In genomic region chr7:72493850-72494661, GRCh38 we compare ENCODE assay signal across 8 cellular contexts.
A peak's percentile ranks its signal among the peaks of the same experiment; 100 is the strongest.
DNase-seq lines count a peak whose midpoint lies in the region; ATAC-seq and TF ChIP-seq lines count a peak whose summit lies in the region.

No MANE protein-coding gene starts in this region.

- no peaks in the 10 kb centered on the region for H4K20me1 ChIP-seq in smooth muscle cell (ENCODE audit: low read depth)

- intact Hi-C loops in adrenal gland (cut with DNase I) (no loop called here), right cardiac atrium (cut with DNase I) (loop anchor here in 1 of 4 donors (10.0 kb wide), 1 partner anchor 739 kb away; no protein-coding TSS in a partner anchor)

- H3F3A ChIP-seq in smooth muscle cell (ENCODE audit: low read depth) = no peaks in the 10 kb centered on the region

- H2AFZ ChIP-seq in smooth muscle cell (ENCODE audit: low read depth) = no peak overlapping the region

- ATAC-seq in RWPE2 (ENCODE audit: low read depth) = peak; percentile 52; the same call in 1 of the 3 replicates
- ATAC-seq in right cardiac atrium = no peak

- TF ChIP-seq POLR2A in adrenal gland (IDR thresholded peaks at IDR 0.05) = no peak

- H3K4me1 ChIP-seq in RWPE2 (ENCODE audit: insufficient read depth, poor library complexity, severe bottlenecking) (no peaks in the 10 kb centered on the region), adrenal gland (replicated peaks in 1 of 2) (no peaks in the 10 kb centered on the region), right cardiac atrium (ENCODE audit: control insufficient read depth, insufficient read depth, low read length) (no peaks in the 10 kb centered on the region), smooth muscle cell (ENCODE audit: low read depth) (no peaks in the 10 kb centered on the region)

- no peak overlapping the region for H3K4me3 ChIP-seq in Jurkat, Clone E6-1 (ENCODE audit: low read length)
- H3K4me3 ChIP-seq in RWPE2 (ENCODE audit: severe bottlenecking) (no peak overlapping the region), adrenal gland (no peak overlapping the region), right cardiac atrium (ENCODE audit: low read length) (no peak overlapping the region), smooth muscle cell (no peak overlapping the region)

- DNase-seq in NCI-H1417 (lab: John Stamatoyannopoulos, UW) = peak; percentile 14 to 85 (median 68)
- no peak for DNase-seq in NCI-H1417 treated with DMSO at 0.1 percent for 48 hours (lab: John Stamatoyannopoulos, UW)
- peak; percentile 59 for DNase-seq in Jurkat, Clone E6-1 (ENCODE audit: low read depth, low spot score)
- no peak for DNase-seq in RWPE2 (ENCODE audit: low spot score)
- peak; percentile 65 to 88 (median 76) for DNase-seq in adrenal gland
- peak; percentile 41 to 68 (median 63) for DNase-seq in right cardiac atrium
- DNase-seq in smooth muscle cell (lab: John Stamatoyannopoulos, UW; ENCODE audit: unreplicated experiment) = peak; percentile 17
- DNase-seq in GOT3 (lab: John Stamatoyannopoulos, UW) = no peak

- peak; percentile 79 for TF ChIP-seq CTCF in RWPE2 (IDR thresholded peaks at IDR 0.05; ENCODE audit: poor library complexity, severe bottlenecking)
- TF ChIP-seq CTCF in adrenal gland (IDR thresholded peaks at IDR 0.05) = peak; percentile 55 to 67 (median 62)
- TF ChIP-seq CTCF in smooth muscle cell (IDR thresholded peaks at IDR 0.05; ENCODE audit: borderline replicate concordance, insufficient read depth, poor library complexity, severe bottlenecking) = peak; percentile 74

- no peaks in the 10 kb centered on the region for H3K36me3 ChIP-seq in RWPE2 (ENCODE audit: low read depth)
- H3K36me3 ChIP-seq in adrenal gland (replicated peaks in 1 of 2) = no peaks in the 10 kb centered on the region
- no peaks in the 10 kb centered on the region for H3K36me3 ChIP-seq in smooth muscle cell (ENCODE audit: low read depth)

- H3K9me3 ChIP-seq in RWPE2 (ENCODE audit: severe bottlenecking) (no peaks in the 10 kb centered on the region), adrenal gland (replicated peaks in 1 of 3) (peaks cover 0 to 13% (median 4%) of the 10 kb centered on the region in 3 donors), right cardiac atrium (ENCODE audit: control insufficient read depth, low read length) (no peaks in the 10 kb centered on the region), smooth muscle cell (replicated peaks; ENCODE audit: low read depth) (no peaks in the 10 kb centered on the region)

- no peak overlapping the region for H3K9ac ChIP-seq in smooth muscle cell (ENCODE audit: low read depth)

- H3K79me2 ChIP-seq in smooth muscle cell (ENCODE audit: low read depth) = no peaks in the 10 kb centered on the region

- H3K27ac ChIP-seq in RWPE2 (ENCODE audit: poor library complexity, severe bottlenecking) (no peak overlapping the region), adrenal gland (no peak overlapping the region), right cardiac atrium (ENCODE audit: low read length) (no peak overlapping the region), smooth muscle cell (ENCODE audit: low read depth) (no peak overlapping the region)

- H3K4me2 ChIP-seq in smooth muscle cell = no peak overlapping the region

- H3K27me3 ChIP-seq in RWPE2 (ENCODE audit: insufficient read depth, poor library complexity, severe bottlenecking) (no peaks in the 10 kb centered on the region), adrenal gland (no peaks in the 10 kb centered on the region), right cardiac atrium (ENCODE audit: control insufficient read depth, insufficient read depth) (no peaks in the 10 kb centered on the region), smooth muscle cell (ENCODE audit: low read depth) (peaks cover 18% of the 10 kb centered on the region)

- 31 to 55% (median 49%) methylated on average over 10 to 17 of the region's 17 CpGs for WGBS in adrenal gland, 4 donors
- WGBS in right cardiac atrium = 53% methylated on average over 17 of the region's 17 CpGs
- WGBS in smooth muscle cell (ENCODE audit: low lambda C conversion rate) = 56% methylated on average over 17 of the region's 17 CpGs

Comparison
In these comparisons a context has a peak if more than half of its experiments do, and no peak if none do; other contexts are left out.
1. DNase-seq: peak in NCI-H1417 (3 of 3), Jurkat, Clone E6-1 (single experiment), adrenal gland (7 of 7), right cardiac atrium (3 of 3) and smooth muscle cell (single experiment); none in NCI-H1417 treated with DMSO at 0.1 percent for 48 hours (single experiment), RWPE2 (single experiment) and GOT3 (single experiment).
2. Peak in every context shown above with its lines, with median percentiles within 50 percentile points of each other: CTCF ChIP-seq.